Comparison of ENCODE assay signal across 8 cellular contexts in the genomic region with DNA sequence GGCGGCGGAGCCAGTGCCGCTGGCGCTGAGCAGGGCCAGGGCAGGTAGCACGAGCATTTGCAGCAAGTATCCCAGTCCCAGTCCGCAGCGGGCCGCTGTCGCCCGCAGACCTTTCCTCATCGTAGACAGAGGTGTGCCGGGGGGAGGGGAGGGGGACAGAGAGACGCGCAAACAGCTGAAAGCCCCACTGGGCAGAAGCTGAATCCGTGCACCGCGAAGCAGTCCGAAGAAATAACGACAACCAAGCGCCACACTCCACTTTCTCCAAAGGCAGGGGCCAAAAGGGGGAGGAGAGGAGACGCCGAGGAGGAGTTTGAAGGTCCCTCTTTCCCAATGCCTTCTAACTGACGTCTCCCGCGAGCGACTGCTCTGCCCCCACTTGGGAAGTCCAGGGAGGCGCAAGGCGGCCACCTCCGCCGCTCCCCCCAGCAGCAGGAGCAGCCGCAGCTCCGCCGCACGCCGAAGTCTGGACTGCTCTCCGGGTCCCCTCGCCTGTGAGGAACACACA. TPM values are rescaled to one million over a fixed set of nuclear protein-coding genes. Genes with fewer than 3 reads are reported as not detected.
A peak's percentile ranks its signal among the peaks of the same experiment; 100 is the strongest.
DNase-seq lines count a peak whose midpoint lies in the region; ATAC-seq and TF ChIP-seq lines count a peak whose summit lies in the region.

A gene (minus strand): TSS at position 236 of the 508 bp plus-strand sequence.

- H3K4me1 ChIP-seq in PC-3 (ENCODE audit: insufficient read depth, low read length) (peaks cover 4% of the 10 kb centered on the region), stomach smooth muscle (ENCODE audit: control insufficient read depth, insufficient read depth, low read length) (peaks cover 4% of the 10 kb centered on the region)

- TF ChIP-seq CTCF in PC-3 (conservative IDR thresholded peaks at IDR 0.05; ENCODE audit: low read depth, low read length) (no peak), lower leg skin (IDR thresholded peaks at IDR 0.05) (no peak)

- CTCF ChIA-PET in PC-3 (lab: Charles Lee): no interaction called here

- no peak within 1 kb of the TSS for H3K27ac ChIP-seq in PC-3 (ENCODE audit: low read length)
- H3K27ac ChIP-seq in stomach smooth muscle (ENCODE audit: low read length): peak within 1 kb of the TSS; percentile 31

- H3K79me2 ChIP-seq in PC-3 (ENCODE audit: low read length): no peaks in the 10 kb centered on the region

- ATAC-seq in GM19023 (IDR thresholded peaks at IDR 0.05; ENCODE audit: unreplicated experiment): peak; percentile 2
- peak; percentile 47 for ATAC-seq in PC-3
- no peak for ATAC-seq in HG03159 (IDR thresholded peaks at IDR 0.05; ENCODE audit: unreplicated experiment)

- no peak for TF ChIP-seq POLR2A in lower leg skin (IDR thresholded peaks at IDR 0.05)

- H3K4me3 ChIP-seq in PC-3 (ENCODE audit: low read length) (peak within 1 kb of the TSS; percentile 73), lower leg skin (ENCODE audit: low read depth, poor library complexity, severe bottlenecking) (peak within 1 kb of the TSS; percentile 18), stomach smooth muscle (ENCODE audit: low read length in 2 of 2) (peak within 1 kb of the TSS; percentile 79 to 84)

- peak within 1 kb of the TSS; percentile 72 for H2AFZ ChIP-seq in PC-3 (ENCODE audit: low read length)

- no peaks in the 10 kb centered on the region for H3K9me2 ChIP-seq in PC-3 (replicated peaks; ENCODE audit: low read length)

- no peak for DNase-seq in PC-3
- peak; percentile 47 for DNase-seq in dermis blood vessel endothelial cell
- peak in 1 of 2 donors; percentile 82 for DNase-seq in lower leg skin (ENCODE audit: low spot score in 2 of 2)
- no peak for DNase-seq in NCI-H146 (lab: John Stamatoyannopoulos, UW)
- DNase-seq in NCI-H2196 treated with DMSO at 0.1 percent for 48 hours (lab: John Stamatoyannopoulos, UW; ENCODE audit: unreplicated experiment): no peak

- H3K27me3 ChIP-seq in PC-3 (ENCODE audit: low read length): peaks cover 47% of the 10 kb centered on the region
- peaks cover 20 to 30% of the 10 kb centered on the region in 2 donors for H3K27me3 ChIP-seq in stomach smooth muscle (ENCODE audit: control insufficient read depth in 1 of 2, insufficient read depth in 2 of 2, low read length in 2 of 2)

- peak within 1 kb of the TSS; percentile 95 for H3K4me2 ChIP-seq in PC-3 (ENCODE audit: low read length)

- H3F3A ChIP-seq in PC-3 (ENCODE audit: low read length, unreplicated experiment): no peaks in the 10 kb centered on the region

- WGBS in lower leg skin, 2 donors: 1 to 2% methylated on average over 35 to 37 of the region's 37 CpGs

- H3K36me3 ChIP-seq in PC-3 (ENCODE audit: low read depth, low read length) (no peaks in the 10 kb centered on the region), stomach smooth muscle (ENCODE audit: control insufficient read depth in 2 of 2, insufficient read depth in 2 of 2, low read length in 2 of 2) (no peaks in the 10 kb centered on the region)

- H3K9me3 ChIP-seq in PC-3 (ENCODE audit: low read length) (no peaks in the 10 kb centered on the region), stomach smooth muscle (ENCODE audit: control insufficient read depth in 2 of 2, low read length in 2 of 2) (no peaks in the 10 kb centered on the region)

- H4K20me1 ChIP-seq in PC-3 (ENCODE audit: low read length): no peaks in the 10 kb centered on the region

- intact Hi-C loops in PC-3 (cut with micrococcal nuclease): loop anchor here (10.0 kb wide), 2 partner anchors 384 to 806 kb away; no protein-coding TSS in a partner anchor
- intact Hi-C loops in lower leg skin (cut with DNase I; ENCODE audit: low total_unique reads): no loop called here

- no TSS peak for BruUV-seq in PC-3 (replicated peaks; lab: Mats Ljungman, UMichigan)

- H3K9ac ChIP-seq in PC-3 (ENCODE audit: low read length) (no peak within 1 kb of the TSS), stomach smooth muscle (ENCODE audit: low read length in 2 of 2) (peak within 1 kb of the TSS in 1 of 2 donors; percentile 50)

- POLR2A ChIA-PET in PC-3 (lab: Charles Lee; ENCODE audit: unreplicated experiment): no interaction called here

RNA-seq across cellular contexts. Expression of the gene that starts here (rescaled TPM):
- total RNA-seq in PC-3 (2014; rRNA removed) (not detected in 2 replicates), dermis blood vessel endothelial cell (under 0.01 and 0.23 TPM in 2 replicates), lower leg skin (1 to 10 TPM in 2 of 4 donors, under 1 TPM in 2; 0.34 to 1.8 (median 1.2) TPM)

Comparison
In these comparisons a context has a peak if more than half of its experiments do, and no peak if none do; other contexts are left out.
1. Peak in ATAC-seq, H3K4me3 ChIP-seq and H3K4me2 ChIP-seq in PC-3; RNA of the gene not detected or under 1 TPM.
2. Peak in DNase-seq in dermis blood vessel endothelial cell; RNA of the gene not detected or under 1 TPM.
3. H3K4me3 ChIP-seq: peak in every context shown above with its lines; median percentile 82 in stomach smooth muscle; 73 in PC-3; 18 in lower leg skin.